8 cellular contexts compared by ENCODE assay signal in the genomic region with DNA sequence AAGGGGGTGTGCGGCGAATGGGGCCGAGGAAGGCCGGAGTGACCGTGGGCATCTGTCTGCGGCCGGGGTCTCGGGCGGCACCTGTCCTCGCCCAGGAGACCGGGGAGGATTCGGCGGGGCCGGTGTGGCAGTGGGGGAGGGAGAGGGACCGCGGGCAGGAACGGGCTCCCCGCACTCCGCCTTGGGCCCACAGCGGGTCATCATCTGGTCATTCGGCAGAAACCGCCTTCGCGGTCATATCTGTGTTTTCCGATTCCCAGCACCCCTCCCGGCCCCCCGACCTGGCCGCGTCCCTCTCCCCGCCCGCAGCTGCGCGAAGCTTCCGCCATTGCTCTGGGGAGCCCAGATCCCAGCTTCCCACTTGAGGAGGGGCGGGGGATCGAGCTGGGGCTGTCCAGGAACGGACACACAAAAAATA. TPM values are rescaled to one million over a fixed set of nuclear protein-coding genes. Genes with fewer than 3 reads are reported as not detected.
DNase-seq lines count a peak whose midpoint lies in the region; ATAC-seq and TF ChIP-seq lines count a peak whose summit lies in the region.

No MANE protein-coding gene starts in this region.

- peak overlapping the region; percentile 88 to 96 for H3K27ac ChIP-seq in ascending aorta
- peak overlapping the region; percentile 99 for H3K27ac ChIP-seq in hepatocyte

- H3K4me1 ChIP-seq in ascending aorta, result peaks cover 8 to 26% of the 10 kb centered on the region in 2 donors
- H3K4me1 ChIP-seq in hepatocyte (ENCODE audit: insufficient read depth), result peaks cover 16% of the 10 kb centered on the region

- H3K9me2 ChIP-seq in hepatocyte (replicated peaks; ENCODE audit: insufficient read depth), result no peaks in the 10 kb centered on the region

- 2% methylated on average over 15 of the region's 37 CpGs for WGBS in hepatocyte (ENCODE audit: low lambda C conversion rate, missing lambda C conversion rate)

- H3K36me3 ChIP-seq in ascending aorta (peaks cover 5 to 7% of the 10 kb centered on the region in 2 donors), hepatocyte (replicated peaks; ENCODE audit: insufficient read depth, low read depth) (no peaks in the 10 kb centered on the region)

- peak overlapping the region; percentile 95 for H2AFZ ChIP-seq in hepatocyte

- DNase-seq in EH (ENCODE audit: low read depth) (peak; percentile 45), NCI-H1092 treated with DMSO at 0.1 percent for 48 hours (lab: John Stamatoyannopoulos, UW) (peak; percentile 59), ascending aorta (ENCODE audit: low spot score in 2 of 2) (peak in 1 of 2 donors; percentile 79), hepatocyte (ENCODE audit: low spot score) (peak; percentile 71), posterior vena cava (ENCODE audit: low spot score) (peak; percentile 88), GF-D8 (lab: John Stamatoyannopoulos, UW) (no peak)
- no peak for DNase-seq in activated CD4-positive, alpha-beta T cell treated with anti-CD3 and anti-CD28 coated beads for 4 hours

- H4K20me1 ChIP-seq in hepatocyte (ENCODE audit: insufficient read depth, poor library complexity, severe bottlenecking), result peaks cover 21% of the 10 kb centered on the region

- peak overlapping the region; percentile 89 for H3K4me2 ChIP-seq in hepatocyte

- H3K27me3 ChIP-seq in ascending aorta (no peaks in the 10 kb centered on the region), hepatocyte (no peaks in the 10 kb centered on the region)

- ATAC-seq in HG03135 (IDR thresholded peaks at IDR 0.05; ENCODE audit: unreplicated experiment), result no peak

- peaks cover 31% of the 10 kb centered on the region for H3K79me2 ChIP-seq in hepatocyte

- H3K4me3 ChIP-seq in ascending aorta (peak overlapping the region; percentile 70 to 87), hepatocyte (peak overlapping the region; percentile 94)

- no peak for TF ChIP-seq CTCF in ascending aorta (IDR thresholded peaks at IDR 0.05)
- no peak for TF ChIP-seq CTCF in hepatocyte (IDR thresholded peaks at IDR 0.05; ENCODE audit: poor library complexity)

- H3K9me3 ChIP-seq in ascending aorta (no peaks in the 10 kb centered on the region), hepatocyte (ENCODE audit: low read depth) (no peaks in the 10 kb centered on the region)

- intact Hi-C loops in ascending aorta (cut with DNase I), result loop anchor here (1.0 to 10.0 kb wide), 5 partner anchors 8 to 444 kb away; a partner anchor contains a TSS
- intact Hi-C loops in posterior vena cava (cut with DNase I), result loop anchor here in 1 of 2 donors (5.0 kb wide), 1 partner anchor 49 kb away; no protein-coding TSS in a partner anchor

RNA-seq across cellular contexts. Expression of a gene that starts 0.8 kb away (rescaled TPM):
- total RNA-seq in ascending aorta (159 TPM), hepatocyte (30.7 and 42.9 TPM in 2 replicates), posterior vena cava (100 to 1,000 TPM in 1 of 2 donors, 10 to 100 TPM in 1; 98.0 to 105 TPM)
- 40.6 and 45.4 TPM in 2 replicates for polyA plus RNA-seq in hepatocyte

RNA-seq across cellular contexts. Expression of a gene that starts 29.0 kb away (rescaled TPM):
- 46.3 TPM for total RNA-seq in ascending aorta
- total RNA-seq in hepatocyte, result 3.1 and 3.8 TPM in 2 replicates
- 3.3 TPM in 2 replicates for polyA plus RNA-seq in hepatocyte
- 1 to 10 TPM; 8.3 to 8.4 TPM for total RNA-seq in posterior vena cava

Comparison
In these comparisons a context has a peak if more than half of its experiments do, and no peak if none do; other contexts are left out.
1. DNase-seq: peak in EH (single experiment), NCI-H1092 treated with DMSO at 0.1 percent for 48 hours (single experiment), hepatocyte (single experiment) and posterior vena cava (single experiment); none in GF-D8 (single experiment) and activated CD4-positive, alpha-beta T cell treated with anti-CD3 and anti-CD28 coated beads for 4 hours (0 of 2).